12 cellular contexts compared by ENCODE assay signal in genomic region chr10:89887406-89887805, GRCh38.
A peak's percentile ranks its signal among the peaks of the same experiment; 100 is the strongest.
DNase-seq lines count a peak whose midpoint lies in the region; ATAC-seq and TF ChIP-seq lines count a peak whose summit lies in the region.
"Had no signal": no experiment of that assay in that cellular context is flagged by ENCODE, and none has a peak within 500 bp of the region (broad histone marks: within the 10 kb centered on the region; RNA-seq: fewer than 3 reads in every experiment).

No MANE protein-coding gene starts in this region.

- no peak overlapping the region for H3K27ac ChIP-seq in ovary
- H3K27ac ChIP-seq: upper lobe of right lung had no signal

- no peaks in the 10 kb centered on the region for H3K27me3 ChIP-seq in ovary
- H3K27me3 ChIP-seq: upper lobe of right lung had no signal

- H3K4me1 Mint-ChIP-seq in activated T-helper 17 cell treated with anti-CD3 and anti-CD28 coated beads, Interleukin-2, amount 50 U/mL, for 72 hours, result no peaks in the 10 kb centered on the region
- H3K4me1 Mint-ChIP-seq: CD4-positive, alpha-beta memory T cell had no signal

- no peaks in the 10 kb centered on the region for H3K4me1 ChIP-seq in mucosa of descending colon (ENCODE audit: low read depth)
- no peaks in the 10 kb centered on the region for H3K4me1 ChIP-seq in ovary (ENCODE audit: insufficient read depth)
- H3K4me1 ChIP-seq: upper lobe of right lung had no signal

- no peak overlapping the region for H3K27ac Mint-ChIP-seq in activated T-helper 17 cell treated with anti-CD3 and anti-CD28 coated beads, Interleukin-2, amount 50 U/mL, for 72 hours
- H3K27ac Mint-ChIP-seq: CD4-positive, alpha-beta memory T cell had no signal

- peaks cover 8% of the 10 kb centered on the region for H3K27me3 Mint-ChIP-seq in activated T-helper 17 cell treated with anti-CD3 and anti-CD28 coated beads, Interleukin-2, amount 50 U/mL, for 72 hours

- no peaks in the 10 kb centered on the region for H3K36me3 Mint-ChIP-seq in activated T-helper 17 cell treated with anti-CD3 and anti-CD28 coated beads, Interleukin-2, amount 50 U/mL, for 72 hours (ENCODE audit: low read depth)
- H3K36me3 Mint-ChIP-seq: CD4-positive, alpha-beta memory T cell had no signal

- H3K4me3 ChIP-seq in mucosa of descending colon, result no peak overlapping the region
- no peak overlapping the region for H3K4me3 ChIP-seq in ovary
- H3K4me3 ChIP-seq: upper lobe of right lung had no signal

- DNase-seq in RPMI8226, result peak; percentile 21
- DNase-seq in COLO668 (lab: John Stamatoyannopoulos, UW; ENCODE audit: unreplicated experiment), result no peak
- DNase-seq in mucosa of descending colon, result no peak
- DNase-seq in ovary, result no peak
- DNase-seq: CD4-positive, alpha-beta memory T cell; NCI-H524 treated with DMSO at 0.1 percent for 48 hours; stimulated activated CD4-positive, alpha-beta T cell treated with anti-CD3 and anti-CD28 coated beads, Interleukin-4, amount 100 ng/mL, for 24 hours; upper lobe of right lung had no signal

- intact Hi-C loops in mucosa of descending colon (cut with DNase I, micrococcal nuclease) (no loop called here), ovary (cut with DNase I) (no loop called here)

- ATAC-seq in GM18505 (IDR thresholded peaks at IDR 0.05; ENCODE audit: unreplicated experiment) (peak; percentile 42), GM21367 (IDR thresholded peaks at IDR 0.05; ENCODE audit: unreplicated experiment) (peak; percentile 40), HG03066 (IDR thresholded peaks at IDR 0.05; ENCODE audit: low read depth, unreplicated experiment) (peak; percentile 43), mucosa of descending colon (no peak)
- no peak for ATAC-seq in activated T-helper 17 cell treated with anti-CD3 and anti-CD28 coated beads, Interleukin-2, amount 50 U/mL, for 72 hours (replicated peaks)

- no peaks in the 10 kb centered on the region for H3K9me3 Mint-ChIP-seq in activated T-helper 17 cell treated with anti-CD3 and anti-CD28 coated beads, Interleukin-2, amount 50 U/mL, for 72 hours

- H3K36me3 ChIP-seq in mucosa of descending colon (ENCODE audit: low read depth) (no peaks in the 10 kb centered on the region), ovary (no peaks in the 10 kb centered on the region)
- H3K36me3 ChIP-seq: upper lobe of right lung had no signal

- no peak for TF ChIP-seq EP300 in ovary (IDR thresholded peaks at IDR 0.05)

- no peaks in the 10 kb centered on the region for H3K9me3 ChIP-seq in mucosa of descending colon
- H3K9me3 ChIP-seq in ovary, result no peaks in the 10 kb centered on the region
- H3K9me3 ChIP-seq: upper lobe of right lung had no signal

- no peak for TF ChIP-seq CTCF in mucosa of descending colon (IDR thresholded peaks at IDR 0.05)
- no peak for TF ChIP-seq CTCF in ovary (IDR thresholded peaks at IDR 0.05)

- H3K4me3 Mint-ChIP-seq in activated T-helper 17 cell treated with anti-CD3 and anti-CD28 coated beads, Interleukin-2, amount 50 U/mL, for 72 hours, result no peak overlapping the region
- H3K4me3 Mint-ChIP-seq: CD4-positive, alpha-beta memory T cell had no signal

- TF ChIP-seq POLR2A in GM18505 (IDR thresholded peaks at IDR 0.05; ENCODE audit: borderline replicate concordance, extremely low read depth, insufficient read depth, insufficient read length), result no peak
- TF ChIP-seq POLR2A in ovary (IDR thresholded peaks at IDR 0.05), result no peak

- WGBS in ovary, 3 donors, result 47 to 51% (median 49%) methylated on average over 4 of the region's 4 CpGs

Comparison
In these comparisons a context has a peak if more than half of its experiments do, and no peak if none do; other contexts are left out.
1. ATAC-seq: peak in GM18505 (single experiment), GM21367 (single experiment) and HG03066 (single experiment); none in mucosa of descending colon (single experiment) and activated T-helper 17 cell treated with anti-CD3 and anti-CD28 coated beads, Interleukin-2, amount 50 U/mL, for 72 hours (single experiment).